In genomic region chr21:39030127-39030884, GRCh38 we compare ENCODE assay signal across 16 cellular contexts.
DNase-seq lines count a peak whose midpoint lies in the region; ATAC-seq and TF ChIP-seq lines count a peak whose summit lies in the region.
"Had no signal": no experiment of that assay in that cellular context is flagged by ENCODE, and none has a peak within 500 bp of the region (broad histone marks: within the 10 kb centered on the region; RNA-seq: fewer than 3 reads in every experiment).

No MANE protein-coding gene starts in this region.

- no peak overlapping the region for H3K56ac ChIP-seq in IMR-90 (ENCODE audit: extremely low read depth, insufficient read depth, low read length)

- TF ChIP-seq POLR2A in IMR-90 (IDR thresholded peaks at IDR 0.05; ENCODE audit: low read depth, low read length) = no peak

- H3K4me3 ChIP-seq in AG04450 (ENCODE audit: low read depth, low read length) = no peak overlapping the region
- no peak overlapping the region for H3K4me3 ChIP-seq in IMR-90 (ENCODE audit: insufficient read depth, low read depth, low read length)
- H3K4me3 ChIP-seq in endodermal cell (ENCODE audit: low read length) = no peak overlapping the region
- H3K4me3 ChIP-seq in mesenchymal stem cell (ENCODE audit: insufficient read depth in 1 of 2, low read depth in 1 of 2, low read length in 2 of 2) = no peak overlapping the region
- H3K4me3 ChIP-seq: K562, Peyer's patch, upper lobe of left lung had no signal

- H3K9me3 ChIP-seq in AG04450 (ENCODE audit: control insufficient read depth, insufficient read depth, low read length) = peaks cover 20% of the 10 kb centered on the region
- H3K9me3 ChIP-seq in IMR-90 (ENCODE audit: control insufficient read depth, insufficient read depth, low read length) = peaks cover 4% of the 10 kb centered on the region
- H3K9me3 ChIP-seq in endodermal cell (ENCODE audit: control insufficient read depth, low read length) = peaks cover 23% of the 10 kb centered on the region
- H3K9me3 ChIP-seq in mesenchymal stem cell (ENCODE audit: control insufficient read depth, low read length) = peaks cover 9% of the 10 kb centered on the region
- H3K9me3 ChIP-seq: Peyer's patch had no signal

- DNase-seq in AG04450 (ENCODE audit: low read depth, low spot score) (no peak), IMR-90 (no peak), endodermal cell (peak; percentile 95), mesenchymal stem cell (no peak), SKM-1 treated with dmso at 0.1 percent for 144 hours (lab: John Stamatoyannopoulos, UW; ENCODE audit: unreplicated experiment) (no peak), NCI-H446 treated with DMSO at 0.1 percent for 48 hours (lab: John Stamatoyannopoulos, UW) (no peak)
- DNase-seq in central memory CD4-positive, alpha-beta T cell = no peak
- DNase-seq: DMS79 treated with DMSO at 0.1 percent for 48 hours; naive thymus-derived CD8-positive, alpha-beta T cell; NCI-H1092 treated with DMSO at 0.1 percent for 48 hours; NCI-H2171 treated with DMSO at 0.1 percent for 48 hours; Peyer's patch; stimulated activated naive CD4-positive, alpha-beta T cell; upper lobe of left lung had no signal

- H4K8ac ChIP-seq in IMR-90 (ENCODE audit: low read depth in 2 of 2, low read length in 2 of 2) (peak overlapping the region; percentile 5 to 76; a peak in 3 of 4 replicates), mesenchymal stem cell (ENCODE audit: low read length) (peak overlapping the region; percentile 19)

- peaks cover 15% of the 10 kb centered on the region for H3K4me1 ChIP-seq in IMR-90 (ENCODE audit: control insufficient read depth, insufficient read depth, low read length)
- peaks cover 16% of the 10 kb centered on the region for H3K4me1 ChIP-seq in endodermal cell (ENCODE audit: control insufficient read depth, insufficient read depth, low read length)
- H3K4me1 ChIP-seq in mesenchymal stem cell (ENCODE audit: control insufficient read depth, insufficient read depth, low read depth, low read length) = no peaks in the 10 kb centered on the region

- peak overlapping the region; percentile 83 for H2BK20ac ChIP-seq in IMR-90 (ENCODE audit: low read depth, low read length)

- H2AK5ac ChIP-seq in IMR-90 (ENCODE audit: low read depth, low read length) (peak overlapping the region; percentile 68), mesenchymal stem cell (ENCODE audit: low read length, severe bottlenecking) (no peak overlapping the region)

- H3K36me3 Mint-ChIP-seq in endodermal cell (ENCODE audit: low read depth) = peaks cover 1% of the 10 kb centered on the region

- no peaks in the 10 kb centered on the region for H3K27me3 Mint-ChIP-seq in endodermal cell (ENCODE audit: insufficient read depth)

- ATAC-seq in IMR-90 (ENCODE audit: low read depth) (no peak), GM21529 (IDR thresholded peaks at IDR 0.05; ENCODE audit: unreplicated experiment) (no peak)
- ATAC-seq: K562; naive thymus-derived CD8-positive, alpha-beta T cell had no signal

- peak overlapping the region; percentile 93 for H3K27ac Mint-ChIP-seq in endodermal cell
- H3K27ac Mint-ChIP-seq: naive thymus-derived CD8-positive, alpha-beta T cell had no signal

- H3K4ac ChIP-seq in IMR-90 (ENCODE audit: low read depth, low read length) (peak overlapping the region; percentile 89), mesenchymal stem cell (ENCODE audit: low read depth in 1 of 2, low read length in 2 of 2) (peak overlapping the region; percentile 13 to 56)

- intact Hi-C loops in IMR-90 (cut with micrococcal nuclease) = no loop called here

- CTCF ChIA-PET in AG04450 (lab: Charles Lee) = interaction anchor here (1.1 kb wide), 1 partner anchor 82 kb away, joined by 3 read pairs; no protein-coding TSS in a partner anchor
- CTCF ChIA-PET in IMR-90 (lab: Yijun Ruan, JAX) = no interaction called here

- no peak for TF ChIP-seq CTCF in AG04450 (IDR thresholded peaks at IDR 0.05; ENCODE audit: low read depth, low read length)
- no peak for TF ChIP-seq CTCF in IMR-90 (conservative IDR thresholded peaks at IDR 0.05; ENCODE audit: low read depth, low read length)
- peak; percentile 64 for TF ChIP-seq CTCF in endodermal cell (conservative IDR thresholded peaks at IDR 0.05)

- H2BK120ac ChIP-seq in IMR-90 (ENCODE audit: low read depth, low read length) (peak overlapping the region; percentile 89), mesenchymal stem cell (ENCODE audit: low read depth, low read length) (peak overlapping the region; percentile 54)

- peak overlapping the region; percentile 45 for H2AFZ ChIP-seq in IMR-90 (replicated peaks; ENCODE audit: low read length, poor library complexity)
- no peak overlapping the region for H2AFZ ChIP-seq in mesenchymal stem cell (ENCODE audit: low read depth, low read length)

- H3K23ac ChIP-seq in IMR-90 (ENCODE audit: low read depth, low read length) (peak overlapping the region; percentile 63), mesenchymal stem cell (ENCODE audit: low read length in 2 of 2) (no peak overlapping the region)

- peak overlapping the region; percentile 48; the same call in 1 of the 2 replicates for H4K5ac ChIP-seq in IMR-90 (ENCODE audit: low read depth, low read length)

- H3K36me3 ChIP-seq in IMR-90 (ENCODE audit: control insufficient read depth, insufficient read depth, low read length) (no peaks in the 10 kb centered on the region), endodermal cell (ENCODE audit: control insufficient read depth, insufficient read depth, low read length) (no peaks in the 10 kb centered on the region), mesenchymal stem cell (ENCODE audit: control insufficient read depth in 1 of 2, insufficient read depth in 2 of 2, low read depth in 1 of 2, low read length in 2 of 2) (no peaks in the 10 kb centered on the region)
- H3K36me3 ChIP-seq: Peyer's patch, upper lobe of left lung had no signal

- H3K9me1 ChIP-seq in IMR-90 (ENCODE audit: insufficient read depth, low read length) = peaks cover 19% of the 10 kb centered on the region

- in situ Hi-C loops in IMR-90 (cut with MboI; ENCODE audit: low sequenced_read_pairs) = no loop called here

- H3K27me3 ChIP-seq in AG04450 (ENCODE audit: control insufficient read depth, insufficient read depth, low read length) = no peaks in the 10 kb centered on the region
- no peaks in the 10 kb centered on the region for H3K27me3 ChIP-seq in IMR-90 (ENCODE audit: control insufficient read depth, insufficient read depth, low read length)
- H3K27me3 ChIP-seq in endodermal cell (ENCODE audit: control insufficient read depth, insufficient read depth, low read length, poor library complexity, severe bottlenecking) = no peaks in the 10 kb centered on the region
- no peaks in the 10 kb centered on the region for H3K27me3 ChIP-seq in mesenchymal stem cell (ENCODE audit: control insufficient read depth in 1 of 2, insufficient read depth in 1 of 2, low read length in 2 of 2)
- H3K27me3 ChIP-seq: Peyer's patch, upper lobe of left lung had no signal

- peak overlapping the region; percentile 49 for H4K91ac ChIP-seq in IMR-90 (ENCODE audit: insufficient read depth, low read depth, low read length)
- peak overlapping the region; percentile 62 for H4K91ac ChIP-seq in mesenchymal stem cell (ENCODE audit: low read length)

- H3K18ac ChIP-seq in IMR-90 (ENCODE audit: low read depth, low read length) = peak overlapping the region; percentile 82
- H3K18ac ChIP-seq in mesenchymal stem cell (ENCODE audit: low read depth in 1 of 2, low read length in 2 of 2) = peak overlapping the region; percentile 76 to 86

- H2BK5ac ChIP-seq in IMR-90 (ENCODE audit: low read depth, low read length, poor library complexity, severe bottlenecking) = peak overlapping the region; percentile 91
- no peak overlapping the region for H2BK5ac ChIP-seq in mesenchymal stem cell (ENCODE audit: low read depth, low read length, poor library complexity, severe bottlenecking)

- no peaks in the 10 kb centered on the region for H3K79me1 ChIP-seq in IMR-90 (ENCODE audit: low read depth in 1 of 2, low read length in 2 of 2)
- H3K79me1 ChIP-seq in mesenchymal stem cell (replicated peaks; ENCODE audit: low read length, poor library complexity, severe bottlenecking) = no peaks in the 10 kb centered on the region

- H2AK9ac ChIP-seq in IMR-90 (replicated peaks; ENCODE audit: low read depth, low read length, poor library complexity) = peak overlapping the region; percentile 39

- peaks cover 29% of the 10 kb centered on the region for H3K4me1 Mint-ChIP-seq in endodermal cell

- H3K4me2 ChIP-seq in IMR-90 (ENCODE audit: low read depth, low read length) = no peak overlapping the region
- no peak overlapping the region for H3K4me2 ChIP-seq in mesenchymal stem cell (ENCODE audit: low read length, poor library complexity, severe bottlenecking)

- no peak for TF ChIP-seq RAD21 in IMR-90 (IDR thresholded peaks at IDR 0.05; ENCODE audit: low read length)

- H3K14ac ChIP-seq in IMR-90 (replicated peaks; ENCODE audit: low read depth, low read length) (peak overlapping the region; percentile 69), mesenchymal stem cell (ENCODE audit: low read length in 2 of 2) (no peak overlapping the region)

- no peak overlapping the region for H3K4me3 Mint-ChIP-seq in endodermal cell
- H3K4me3 Mint-ChIP-seq: naive thymus-derived CD8-positive, alpha-beta T cell had no signal

- H3K27ac ChIP-seq in AG04450 (ENCODE audit: low read depth, low read length) (peak overlapping the region; percentile 21), IMR-90 (ENCODE audit: insufficient read depth, low read length) (peak overlapping the region; percentile 51; the same call in 1 of the 2 replicates), endodermal cell (ENCODE audit: low read depth, low read length) (peak overlapping the region; percentile 5), mesenchymal stem cell (ENCODE audit: low read length, poor library complexity, severe bottlenecking) (no peak overlapping the region)
- H3K27ac ChIP-seq: upper lobe of left lung had no signal

- dilution Hi-C loops in IMR-90 (cut with HindIII; ENCODE audit: low sequenced_read_pairs, unreplicated experiment) = no loop called here

- H3K9ac ChIP-seq in IMR-90 (ENCODE audit: low read depth, low read length) (no peak overlapping the region), endodermal cell (ENCODE audit: extremely low read depth, low read length, poor library complexity, severe bottlenecking) (peak overlapping the region; percentile 36), mesenchymal stem cell (ENCODE audit: low read length) (peak overlapping the region; percentile 55)

- H2BK12ac ChIP-seq in mesenchymal stem cell (ENCODE audit: low read length in 2 of 2) = peak overlapping the region in 1 of 2 experiments; percentile 88

- POLR2A ChIA-PET in AG04450 (lab: Yijun Ruan, JAX) = interaction anchor here (0.7 kb wide), 1 partner anchor 71 kb away, joined by 3 read pairs; no protein-coding TSS in a partner anchor
- POLR2A ChIA-PET in IMR-90 (lab: Charles Lee; ENCODE audit: unreplicated experiment) = no interaction called here

- peaks cover 23% of the 10 kb centered on the region for H3K9me3 Mint-ChIP-seq in endodermal cell

- BruUV-seq in IMR-90 (replicated peaks; lab: Mats Ljungman, UMichigan) = no TSS peak

- WGBS in IMR-90 (ENCODE audit: extremely low coverage in 2 of 2, insufficient read length in 1 of 2), 2 experiments = 79% methylated on average over 2 of the region's 12 CpGs; no CpG with 5 or more reads in 1 of the 2 experiments
- 79 to 84% methylated on average over 4 to 12 of the region's 12 CpGs for WGBS in endodermal cell (ENCODE audit: insufficient coverage in 1 of 2, insufficient read length in 1 of 2), 2 experiments
- WGBS in mesenchymal stem cell = 70% methylated on average over 11 of the region's 12 CpGs

- peak overlapping the region; percentile 29; the same call in 2 of the 3 replicates for H2BK15ac ChIP-seq in IMR-90 (ENCODE audit: low read depth, low read length)
- no peak overlapping the region for H2BK15ac ChIP-seq in mesenchymal stem cell (ENCODE audit: low read depth, poor library complexity, severe bottlenecking)

- no peaks in the 10 kb centered on the region for H4K20me1 ChIP-seq in IMR-90 (ENCODE audit: insufficient read depth, low read length)
